ENCODE assay signal across 32 cellular contexts in genomic region chr5:153799466-153799865, GRCh38.
"Had no signal": no experiment of that assay in that cellular context is flagged by ENCODE, and none has a peak within 500 bp of the region (broad histone marks: within the 10 kb centered on the region; RNA-seq: fewer than 3 reads in every experiment).

No MANE protein-coding gene starts in this region.

- H3K4me1 ChIP-seq: neural progenitor cell, parathyroid adenoma, psoas muscle, spleen, suprapubic skin, testis, tibial artery, transverse colon, upper lobe of right lung, uterus had no signal

- H3K4me1 Mint-ChIP-seq: naive thymus-derived CD8-positive, alpha-beta T cell; stimulated activated memory B cell treated with anti-CD40 and anti-IgM and Interleukin-4, amounts not matched to agents 10 μg/mL and 1 μg/mL and 100 μg/mL, for 72 hours; stimulated activated naive CD8-positive, alpha-beta T cell treated with anti-CD3 and anti-CD28 coated beads, Interleukin-15, amount 100 ng/mL, for 72 hours had no signal

- ATAC-seq: naive thymus-derived CD8-positive, alpha-beta T cell; natural killer cell treated with Interleukin-12 subunit alpha and Interleukin-12 subunit beta and Interleukin-15 and Interleukin-18, amount 100 ng/mL, for 72 hours; psoas muscle; sciatic nerve; stimulated activated memory B cell treated with anti-CD40 and anti-IgM and Interleukin-4, amounts not matched to agents 10 μg/mL and 1 μg/mL and 100 μg/mL, for 72 hours; stimulated activated naive CD8-positive, alpha-beta T cell treated with anti-CD3 and anti-CD28 coated beads, Interleukin-15, amount 100 ng/mL, for 72 hours; stimulated activated naive CD8-positive, alpha-beta T cell treated with anti-CD3 and anti-CD28 coated beads, Interleukin-15, Interleukin-2, amounts not matched to agents 100 U/mL and 50 U/mL, for 24 hours; upper lobe of right lung had no signal

- H3K9ac ChIP-seq: neural progenitor cell, parathyroid adenoma had no signal

- H3K27ac Mint-ChIP-seq: naive thymus-derived CD8-positive, alpha-beta T cell; natural killer cell treated with Interleukin-12 subunit alpha and Interleukin-12 subunit beta and Interleukin-15 and Interleukin-18, amount 100 ng/mL, for 72 hours; progenitor cell of endocrine pancreas; stimulated activated memory B cell treated with anti-CD40 and anti-IgM and Interleukin-4, amounts not matched to agents 10 μg/mL and 1 μg/mL and 100 μg/mL, for 72 hours; stimulated activated naive CD8-positive, alpha-beta T cell treated with anti-CD3 and anti-CD28 coated beads, Interleukin-15, amount 100 ng/mL, for 72 hours; type B pancreatic cell had no signal

- H3K79me2 ChIP-seq: parathyroid adenoma had no signal

- H3K36me3 Mint-ChIP-seq: naive thymus-derived CD8-positive, alpha-beta T cell; natural killer cell treated with Interleukin-12 subunit alpha and Interleukin-12 subunit beta and Interleukin-15 and Interleukin-18, amount 100 ng/mL, for 72 hours; stimulated activated memory B cell treated with anti-CD40 and anti-IgM and Interleukin-4, amounts not matched to agents 10 μg/mL and 1 μg/mL and 100 μg/mL, for 72 hours; type B pancreatic cell had no signal

- DNase-seq: naive thymus-derived CD8-positive, alpha-beta T cell; nephron progenitor cell; occipital lobe; ovary; posterior cingulate gyrus; psoas muscle; right cardiac atrium; spleen; stimulated activated CD4-positive, alpha-beta T cell treated with anti-CD3 and anti-CD28 coated beads, Interleukin-12 subunit alpha, Interleukin-12 subunit beta, amount 100 ng/mL, for 4 hours; stimulated activated CD4-positive, alpha-beta T cell treated with anti-CD3 and anti-CD28 coated beads, Interleukin-1b, Interleukin-23, amount 100 ng/mL, for 48 hours; stimulated activated CD4-positive, alpha-beta T cell treated with anti-CD3 and anti-CD28 coated beads, Interleukin-4, amount 100 ng/mL, for 1 hour; stimulated activated CD4-positive, alpha-beta T cell treated with anti-CD3 and anti-CD28 coated beads, Interleukin-4, amount 100 ng/mL, for 4 hours; stimulated activated CD8-positive, alpha-beta memory T cell treated with anti-CD3 and anti-CD28 coated beads, Interleukin-4, amount 100 ng/mL, for 48 hours; stimulated activated naive CD4-positive, alpha-beta T cell; stimulated activated naive CD8-positive, alpha-beta T cell treated with anti-CD3 and anti-CD28 coated beads, Interleukin-15, amount 100 ng/mL, for 72 hours; stimulated activated naive CD8-positive, alpha-beta T cell treated with anti-CD3 and anti-CD28 coated beads, Interleukin-15, Interleukin-2, amounts not matched to agents 100 U/mL and 50 U/mL, for 24 hours; substantia nigra; testis; tibial artery; transverse colon; upper lobe of right lung; uterus had no signal

- H3K4me3 ChIP-seq: neural progenitor cell, ovary, psoas muscle, skin epidermis, smooth muscle cell, spleen, suprapubic skin, testis, tibial artery, transverse colon, upper lobe of right lung, uterus had no signal

- H2AFZ ChIP-seq: neural progenitor cell, parathyroid adenoma had no signal

- H3K4me3 Mint-ChIP-seq: naive thymus-derived CD8-positive, alpha-beta T cell; natural killer cell treated with Interleukin-12 subunit alpha and Interleukin-12 subunit beta and Interleukin-15 and Interleukin-18, amount 100 ng/mL, for 72 hours; nephron progenitor cell; neural progenitor cell; stimulated activated memory B cell treated with anti-CD40 and anti-IgM and Interleukin-4, amounts not matched to agents 10 μg/mL and 1 μg/mL and 100 μg/mL, for 72 hours; stimulated activated naive CD8-positive, alpha-beta T cell treated with anti-CD3 and anti-CD28 coated beads, Interleukin-15, amount 100 ng/mL, for 72 hours; type B pancreatic cell had no signal

- H3K27ac ChIP-seq: neural progenitor cell, ovary, parathyroid adenoma, psoas muscle, skin epidermis, spleen, suprapubic skin, testis, tibial artery, transverse colon, upper lobe of right lung, uterus had no signal

- H3K36me3 ChIP-seq: neural progenitor cell, ovary, spleen, suprapubic skin, tibial artery, transverse colon, upper lobe of right lung, uterus had no signal

- H3K9me3 Mint-ChIP-seq: natural killer cell treated with Interleukin-12 subunit alpha and Interleukin-12 subunit beta and Interleukin-15 and Interleukin-18, amount 100 ng/mL, for 72 hours; nephron progenitor cell; stimulated activated memory B cell treated with anti-CD40 and anti-IgM and Interleukin-4, amounts not matched to agents 10 μg/mL and 1 μg/mL and 100 μg/mL, for 72 hours had no signal

- H3K9me3 ChIP-seq: ovary, psoas muscle, spleen, suprapubic skin, testis, tibial artery, transverse colon, upper lobe of right lung, uterus had no signal

- H3K27me3 Mint-ChIP-seq: progenitor cell of endocrine pancreas; stimulated activated memory B cell treated with anti-CD40 and anti-IgM and Interleukin-4, amounts not matched to agents 10 μg/mL and 1 μg/mL and 100 μg/mL, for 72 hours; stimulated activated naive CD8-positive, alpha-beta T cell treated with anti-CD3 and anti-CD28 coated beads, Interleukin-15, amount 100 ng/mL, for 72 hours; type B pancreatic cell had no signal

- H3K4me2 ChIP-seq: neural progenitor cell, smooth muscle cell had no signal

- H3K27me3 ChIP-seq: neural progenitor cell, ovary, spleen, suprapubic skin, testis, tibial artery, transverse colon, upper lobe of right lung, uterus had no signal
